Comparison of ENCODE assay signal across 1 cellular context in the genomic region with DNA sequence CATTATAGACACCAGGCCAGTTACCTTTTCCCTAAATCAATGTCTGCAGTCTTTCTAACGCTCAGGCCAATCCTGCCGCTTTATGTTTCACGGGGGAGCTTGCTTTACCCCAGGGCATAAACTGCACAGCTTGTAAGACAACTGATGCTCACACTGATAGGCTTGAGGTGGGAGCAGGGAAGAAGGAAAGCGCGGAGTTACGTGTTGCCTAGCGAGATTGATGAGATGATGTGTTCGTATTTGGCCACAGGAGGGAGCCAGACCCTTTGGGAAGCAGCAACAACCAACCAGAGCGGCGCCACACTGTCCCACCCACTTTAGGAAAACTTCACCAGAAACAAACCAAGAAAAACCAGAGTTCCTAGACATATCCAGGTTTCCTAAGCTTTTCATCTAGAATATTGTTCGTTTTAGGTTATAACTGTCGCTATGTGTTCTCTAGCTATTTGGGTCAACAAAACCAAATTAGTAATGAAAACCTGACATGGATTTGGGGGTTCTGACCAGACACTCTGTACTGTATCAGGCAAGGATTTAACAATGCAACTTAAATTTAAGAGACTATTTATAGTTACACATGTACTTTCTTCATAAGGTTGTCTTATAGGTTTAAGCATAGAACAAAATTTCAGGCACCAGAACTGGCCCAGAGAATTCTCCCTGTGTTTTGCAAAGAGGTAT.
A peak's percentile ranks its signal among the peaks of the same experiment; 100 is the strongest.
TF ChIP-seq lines count a peak whose summit lies in the region.

No MANE protein-coding gene starts in this region.

TF ChIP-seq in K562, 482 proteins besides CTCF, POLR2A, EP300 and RAD21 (continued from another document and continues in another):
- TF ChIP-seq, protein P1, sequence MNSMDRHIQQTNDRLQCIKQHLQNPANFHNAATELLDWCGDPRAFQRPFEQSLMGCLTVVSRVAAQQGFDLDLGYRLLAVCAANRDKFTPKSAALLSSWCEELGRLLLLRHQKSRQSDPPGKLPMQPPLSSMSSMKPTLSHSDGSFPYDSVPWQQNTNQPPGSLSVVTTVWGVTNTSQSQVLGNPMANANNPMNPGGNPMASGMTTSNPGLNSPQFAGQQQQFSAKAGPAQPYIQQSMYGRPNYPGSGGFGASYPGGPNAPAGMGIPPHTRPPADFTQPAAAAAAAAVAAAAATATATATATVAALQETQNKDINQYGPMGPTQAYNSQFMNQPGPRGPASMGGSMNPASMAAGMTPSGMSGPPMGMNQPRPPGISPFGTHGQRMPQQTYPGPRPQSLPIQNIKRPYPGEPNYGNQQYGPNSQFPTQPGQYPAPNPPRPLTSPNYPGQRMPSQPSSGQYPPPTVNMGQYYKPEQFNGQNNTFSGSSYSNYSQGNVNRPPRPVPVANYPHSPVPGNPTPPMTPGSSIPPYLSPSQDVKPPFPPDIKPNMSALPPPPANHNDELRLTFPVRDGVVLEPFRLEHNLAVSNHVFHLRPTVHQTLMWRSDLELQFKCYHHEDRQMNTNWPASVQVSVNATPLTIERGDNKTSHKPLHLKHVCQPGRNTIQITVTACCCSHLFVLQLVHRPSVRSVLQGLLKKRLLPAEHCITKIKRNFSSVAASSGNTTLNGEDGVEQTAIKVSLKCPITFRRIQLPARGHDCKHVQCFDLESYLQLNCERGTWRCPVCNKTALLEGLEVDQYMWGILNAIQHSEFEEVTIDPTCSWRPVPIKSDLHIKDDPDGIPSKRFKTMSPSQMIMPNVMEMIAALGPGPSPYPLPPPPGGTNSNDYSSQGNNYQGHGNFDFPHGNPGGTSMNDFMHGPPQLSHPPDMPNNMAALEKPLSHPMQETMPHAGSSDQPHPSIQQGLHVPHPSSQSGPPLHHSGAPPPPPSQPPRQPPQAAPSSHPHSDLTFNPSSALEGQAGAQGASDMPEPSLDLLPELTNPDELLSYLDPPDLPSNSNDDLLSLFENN (IDR thresholded peaks at IDR 0.05; ENCODE audit: low read depth in 2 of 2, low read length in 2 of 2), result no peak
- TF ChIP-seq SMC3 (conservative IDR thresholded peaks at IDR 0.05; ENCODE audit: insufficient read depth, low read depth, low read length), result peak; percentile 93
- TF ChIP-seq, protein P2, sequence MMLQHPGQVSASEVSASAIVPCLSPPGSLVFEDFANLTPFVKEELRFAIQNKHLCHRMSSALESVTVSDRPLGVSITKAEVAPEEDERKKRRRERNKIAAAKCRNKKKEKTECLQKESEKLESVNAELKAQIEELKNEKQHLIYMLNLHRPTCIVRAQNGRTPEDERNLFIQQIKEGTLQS (IDR thresholded peaks at IDR 0.05), result no peak
- TF ChIP-seq, protein P2 (CRISPR knock-in tag; conservative IDR thresholded peaks at IDR 0.05), result no peak
- TF ChIP-seq ZC3H11A (IDR thresholded peaks at IDR 0.05; ENCODE audit: low read depth, low read length), result 0 out of 2 replicates have a peak, but pooled peaks have one; percentile 58
- no peak for TF ChIP-seq FOS (IDR thresholded peaks at IDR 0.05; ENCODE audit: extremely low read depth, insufficient read length)
- TF ChIP-seq, protein P3, sequence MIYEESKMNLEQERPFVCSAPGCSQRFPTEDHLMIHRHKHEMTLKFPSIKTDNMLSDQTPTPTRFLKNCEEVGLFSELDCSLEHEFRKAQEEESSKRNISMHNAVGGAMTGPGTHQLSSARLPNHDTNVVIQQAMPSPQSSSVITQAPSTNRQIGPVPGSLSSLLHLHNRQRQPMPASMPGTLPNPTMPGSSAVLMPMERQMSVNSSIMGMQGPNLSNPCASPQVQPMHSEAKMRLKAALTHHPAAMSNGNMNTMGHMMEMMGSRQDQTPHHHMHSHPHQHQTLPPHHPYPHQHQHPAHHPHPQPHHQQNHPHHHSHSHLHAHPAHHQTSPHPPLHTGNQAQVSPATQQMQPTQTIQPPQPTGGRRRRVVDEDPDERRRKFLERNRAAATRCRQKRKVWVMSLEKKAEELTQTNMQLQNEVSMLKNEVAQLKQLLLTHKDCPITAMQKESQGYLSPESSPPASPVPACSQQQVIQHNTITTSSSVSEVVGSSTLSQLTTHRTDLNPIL (CRISPR knock-in tag; IDR thresholded peaks at IDR 0.05), result 0 out of 2 replicates have a peak, but pooled peaks have one; percentile 37
- no peak for TF ChIP-seq ZBTB8A (IDR thresholded peaks at IDR 0.05; ENCODE audit: partially characterized antibody)
- TF ChIP-seq ZEB2 (IDR thresholded peaks at IDR 0.05), result 0 out of 2 replicates have a peak, but pooled peaks have one; percentile 21
- TF ChIP-seq, protein P4, sequence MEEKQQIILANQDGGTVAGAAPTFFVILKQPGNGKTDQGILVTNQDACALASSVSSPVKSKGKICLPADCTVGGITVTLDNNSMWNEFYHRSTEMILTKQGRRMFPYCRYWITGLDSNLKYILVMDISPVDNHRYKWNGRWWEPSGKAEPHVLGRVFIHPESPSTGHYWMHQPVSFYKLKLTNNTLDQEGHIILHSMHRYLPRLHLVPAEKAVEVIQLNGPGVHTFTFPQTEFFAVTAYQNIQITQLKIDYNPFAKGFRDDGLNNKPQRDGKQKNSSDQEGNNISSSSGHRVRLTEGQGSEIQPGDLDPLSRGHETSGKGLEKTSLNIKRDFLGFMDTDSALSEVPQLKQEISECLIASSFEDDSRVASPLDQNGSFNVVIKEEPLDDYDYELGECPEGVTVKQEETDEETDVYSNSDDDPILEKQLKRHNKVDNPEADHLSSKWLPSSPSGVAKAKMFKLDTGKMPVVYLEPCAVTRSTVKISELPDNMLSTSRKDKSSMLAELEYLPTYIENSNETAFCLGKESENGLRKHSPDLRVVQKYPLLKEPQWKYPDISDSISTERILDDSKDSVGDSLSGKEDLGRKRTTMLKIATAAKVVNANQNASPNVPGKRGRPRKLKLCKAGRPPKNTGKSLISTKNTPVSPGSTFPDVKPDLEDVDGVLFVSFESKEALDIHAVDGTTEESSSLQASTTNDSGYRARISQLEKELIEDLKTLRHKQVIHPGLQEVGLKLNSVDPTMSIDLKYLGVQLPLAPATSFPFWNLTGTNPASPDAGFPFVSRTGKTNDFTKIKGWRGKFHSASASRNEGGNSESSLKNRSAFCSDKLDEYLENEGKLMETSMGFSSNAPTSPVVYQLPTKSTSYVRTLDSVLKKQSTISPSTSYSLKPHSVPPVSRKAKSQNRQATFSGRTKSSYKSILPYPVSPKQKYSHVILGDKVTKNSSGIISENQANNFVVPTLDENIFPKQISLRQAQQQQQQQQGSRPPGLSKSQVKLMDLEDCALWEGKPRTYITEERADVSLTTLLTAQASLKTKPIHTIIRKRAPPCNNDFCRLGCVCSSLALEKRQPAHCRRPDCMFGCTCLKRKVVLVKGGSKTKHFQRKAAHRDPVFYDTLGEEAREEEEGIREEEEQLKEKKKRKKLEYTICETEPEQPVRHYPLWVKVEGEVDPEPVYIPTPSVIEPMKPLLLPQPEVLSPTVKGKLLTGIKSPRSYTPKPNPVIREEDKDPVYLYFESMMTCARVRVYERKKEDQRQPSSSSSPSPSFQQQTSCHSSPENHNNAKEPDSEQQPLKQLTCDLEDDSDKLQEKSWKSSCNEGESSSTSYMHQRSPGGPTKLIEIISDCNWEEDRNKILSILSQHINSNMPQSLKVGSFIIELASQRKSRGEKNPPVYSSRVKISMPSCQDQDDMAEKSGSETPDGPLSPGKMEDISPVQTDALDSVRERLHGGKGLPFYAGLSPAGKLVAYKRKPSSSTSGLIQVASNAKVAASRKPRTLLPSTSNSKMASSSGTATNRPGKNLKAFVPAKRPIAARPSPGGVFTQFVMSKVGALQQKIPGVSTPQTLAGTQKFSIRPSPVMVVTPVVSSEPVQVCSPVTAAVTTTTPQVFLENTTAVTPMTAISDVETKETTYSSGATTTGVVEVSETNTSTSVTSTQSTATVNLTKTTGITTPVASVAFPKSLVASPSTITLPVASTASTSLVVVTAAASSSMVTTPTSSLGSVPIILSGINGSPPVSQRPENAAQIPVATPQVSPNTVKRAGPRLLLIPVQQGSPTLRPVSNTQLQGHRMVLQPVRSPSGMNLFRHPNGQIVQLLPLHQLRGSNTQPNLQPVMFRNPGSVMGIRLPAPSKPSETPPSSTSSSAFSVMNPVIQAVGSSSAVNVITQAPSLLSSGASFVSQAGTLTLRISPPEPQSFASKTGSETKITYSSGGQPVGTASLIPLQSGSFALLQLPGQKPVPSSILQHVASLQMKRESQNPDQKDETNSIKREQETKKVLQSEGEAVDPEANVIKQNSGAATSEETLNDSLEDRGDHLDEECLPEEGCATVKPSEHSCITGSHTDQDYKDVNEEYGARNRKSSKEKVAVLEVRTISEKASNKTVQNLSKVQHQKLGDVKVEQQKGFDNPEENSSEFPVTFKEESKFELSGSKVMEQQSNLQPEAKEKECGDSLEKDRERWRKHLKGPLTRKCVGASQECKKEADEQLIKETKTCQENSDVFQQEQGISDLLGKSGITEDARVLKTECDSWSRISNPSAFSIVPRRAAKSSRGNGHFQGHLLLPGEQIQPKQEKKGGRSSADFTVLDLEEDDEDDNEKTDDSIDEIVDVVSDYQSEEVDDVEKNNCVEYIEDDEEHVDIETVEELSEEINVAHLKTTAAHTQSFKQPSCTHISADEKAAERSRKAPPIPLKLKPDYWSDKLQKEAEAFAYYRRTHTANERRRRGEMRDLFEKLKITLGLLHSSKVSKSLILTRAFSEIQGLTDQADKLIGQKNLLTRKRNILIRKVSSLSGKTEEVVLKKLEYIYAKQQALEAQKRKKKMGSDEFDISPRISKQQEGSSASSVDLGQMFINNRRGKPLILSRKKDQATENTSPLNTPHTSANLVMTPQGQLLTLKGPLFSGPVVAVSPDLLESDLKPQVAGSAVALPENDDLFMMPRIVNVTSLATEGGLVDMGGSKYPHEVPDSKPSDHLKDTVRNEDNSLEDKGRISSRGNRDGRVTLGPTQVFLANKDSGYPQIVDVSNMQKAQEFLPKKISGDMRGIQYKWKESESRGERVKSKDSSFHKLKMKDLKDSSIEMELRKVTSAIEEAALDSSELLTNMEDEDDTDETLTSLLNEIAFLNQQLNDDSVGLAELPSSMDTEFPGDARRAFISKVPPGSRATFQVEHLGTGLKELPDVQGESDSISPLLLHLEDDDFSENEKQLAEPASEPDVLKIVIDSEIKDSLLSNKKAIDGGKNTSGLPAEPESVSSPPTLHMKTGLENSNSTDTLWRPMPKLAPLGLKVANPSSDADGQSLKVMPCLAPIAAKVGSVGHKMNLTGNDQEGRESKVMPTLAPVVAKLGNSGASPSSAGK (IDR thresholded peaks at IDR 0.05), result no peak
- no peak for TF ChIP-seq ZNF561 (CRISPR knock-in tag; conservative IDR thresholded peaks at IDR 0.05)
- no peak for TF ChIP-seq SMAD2 (IDR thresholded peaks at IDR 0.05; ENCODE audit: low read depth, low read length)
- no peak for TF ChIP-seq XRCC5 (IDR thresholded peaks at IDR 0.05; ENCODE audit: low read depth, low read length)
- no peak for TF ChIP-seq BHLHE40 (IDR thresholded peaks at IDR 0.05; ENCODE audit: low read length)
- no peak for TF ChIP-seq MEF2A (IDR thresholded peaks at IDR 0.05; ENCODE audit: control insufficient read depth, low read depth, low read length)
- no peak for TF ChIP-seq ZNF282 (CRISPR knock-in tag; IDR thresholded peaks at IDR 0.05)
- TF ChIP-seq MAZ (CRISPR knock-in tag; conservative IDR thresholded peaks at IDR 0.05 in 1 of 2, IDR thresholded peaks at IDR 0.05 in 1 of 2), result 0 out of 4 replicates have a peak, but pooled peaks of 1 of the 2 experiments have one; percentile 34
- no peak for TF ChIP-seq TEAD4 (IDR thresholded peaks at IDR 0.05; ENCODE audit: low read length)
- TF ChIP-seq TEAD4 (CRISPR knock-in tag; IDR thresholded peaks at IDR 0.05; ENCODE audit: borderline replicate concordance), result no peak
- TF ChIP-seq ZNF444 (CRISPR knock-in tag; IDR thresholded peaks at IDR 0.05), result no peak
- TF ChIP-seq KLF6 (CRISPR knock-in tag; IDR thresholded peaks at IDR 0.05; ENCODE audit: borderline replicate concordance), result no peak
- TF ChIP-seq, protein P5, sequence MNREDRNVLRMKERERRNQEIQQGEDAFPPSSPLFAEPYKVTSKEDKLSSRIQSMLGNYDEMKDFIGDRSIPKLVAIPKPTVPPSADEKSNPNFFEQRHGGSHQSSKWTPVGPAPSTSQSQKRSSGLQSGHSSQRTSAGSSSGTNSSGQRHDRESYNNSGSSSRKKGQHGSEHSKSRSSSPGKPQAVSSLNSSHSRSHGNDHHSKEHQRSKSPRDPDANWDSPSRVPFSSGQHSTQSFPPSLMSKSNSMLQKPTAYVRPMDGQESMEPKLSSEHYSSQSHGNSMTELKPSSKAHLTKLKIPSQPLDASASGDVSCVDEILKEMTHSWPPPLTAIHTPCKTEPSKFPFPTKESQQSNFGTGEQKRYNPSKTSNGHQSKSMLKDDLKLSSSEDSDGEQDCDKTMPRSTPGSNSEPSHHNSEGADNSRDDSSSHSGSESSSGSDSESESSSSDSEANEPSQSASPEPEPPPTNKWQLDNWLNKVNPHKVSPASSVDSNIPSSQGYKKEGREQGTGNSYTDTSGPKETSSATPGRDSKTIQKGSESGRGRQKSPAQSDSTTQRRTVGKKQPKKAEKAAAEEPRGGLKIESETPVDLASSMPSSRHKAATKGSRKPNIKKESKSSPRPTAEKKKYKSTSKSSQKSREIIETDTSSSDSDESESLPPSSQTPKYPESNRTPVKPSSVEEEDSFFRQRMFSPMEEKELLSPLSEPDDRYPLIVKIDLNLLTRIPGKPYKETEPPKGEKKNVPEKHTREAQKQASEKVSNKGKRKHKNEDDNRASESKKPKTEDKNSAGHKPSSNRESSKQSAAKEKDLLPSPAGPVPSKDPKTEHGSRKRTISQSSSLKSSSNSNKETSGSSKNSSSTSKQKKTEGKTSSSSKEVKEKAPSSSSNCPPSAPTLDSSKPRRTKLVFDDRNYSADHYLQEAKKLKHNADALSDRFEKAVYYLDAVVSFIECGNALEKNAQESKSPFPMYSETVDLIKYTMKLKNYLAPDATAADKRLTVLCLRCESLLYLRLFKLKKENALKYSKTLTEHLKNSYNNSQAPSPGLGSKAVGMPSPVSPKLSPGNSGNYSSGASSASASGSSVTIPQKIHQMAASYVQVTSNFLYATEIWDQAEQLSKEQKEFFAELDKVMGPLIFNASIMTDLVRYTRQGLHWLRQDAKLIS (CRISPR knock-in tag; IDR thresholded peaks at IDR 0.05), result no peak
- TF ChIP-seq THRAP3 (IDR thresholded peaks at IDR 0.05; ENCODE audit: borderline replicate concordance), result no peak
- TF ChIP-seq ZNF586 (CRISPR knock-in tag; conservative IDR thresholded peaks at IDR 0.05), result no peak
- no peak for TF ChIP-seq ATF1 (CRISPR knock-in tag; IDR thresholded peaks at IDR 0.05)
- TF ChIP-seq ATF1 (tag; IDR thresholded peaks at IDR 0.05), result peak; percentile 44
- peak in 1 of 2 experiments; percentile 35; a peak in 1 of 4 replicates for TF ChIP-seq FOXK2 (conservative IDR thresholded peaks at IDR 0.05 in 1 of 2, IDR thresholded peaks at IDR 0.05 in 1 of 2; ENCODE audit: low read depth in 2 of 2)
- TF ChIP-seq ZNF239 (CRISPR knock-in tag; IDR thresholded peaks at IDR 0.05), result no peak
- no peak for TF ChIP-seq FOXA1 (IDR thresholded peaks at IDR 0.05; ENCODE audit: borderline replicate concordance)
- TF ChIP-seq, protein P6, sequence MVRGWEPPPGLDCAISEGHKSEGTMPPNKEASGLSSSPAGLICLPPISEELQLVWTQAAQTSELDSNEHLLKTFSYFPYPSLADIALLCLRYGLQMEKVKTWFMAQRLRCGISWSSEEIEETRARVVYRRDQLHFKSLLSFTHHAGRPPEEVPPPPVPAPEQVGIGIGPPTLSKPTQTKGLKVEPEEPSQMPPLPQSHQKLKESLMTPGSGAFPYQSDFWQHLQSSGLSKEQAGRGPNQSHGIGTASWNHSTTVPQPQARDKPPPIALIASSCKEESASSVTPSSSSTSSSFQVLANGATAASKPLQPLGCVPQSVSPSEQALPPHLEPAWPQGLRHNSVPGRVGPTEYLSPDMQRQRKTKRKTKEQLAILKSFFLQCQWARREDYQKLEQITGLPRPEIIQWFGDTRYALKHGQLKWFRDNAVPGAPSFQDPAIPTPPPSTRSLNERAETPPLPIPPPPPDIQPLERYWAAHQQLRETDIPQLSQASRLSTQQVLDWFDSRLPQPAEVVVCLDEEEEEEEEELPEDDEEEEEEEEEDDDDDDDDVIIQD (CRISPR knock-in tag; IDR thresholded peaks at IDR 0.05), result no peak
- no peak for TF ChIP-seq NR2C2 (CRISPR knock-in tag; IDR thresholded peaks at IDR 0.05)
- no peak for TF ChIP-seq NR2C2 (tag; IDR thresholded peaks at IDR 0.05)
